ENCODE assay signal across 1 cellular context in genomic region chr10:22693860-22694259, GRCh38.
TF ChIP-seq lines count a peak whose summit lies in the region.

No MANE protein-coding gene starts in this region.

TF ChIP-seq in IMR-90, 13 proteins besides CTCF, POLR2A, EP300 and RAD21 (continued from another document):
- TF ChIP-seq MAZ (IDR thresholded peaks at IDR 0.05; ENCODE audit: borderline replicate concordance, low read depth, low read length), result no peak
